22 cellular contexts compared by ENCODE assay signal in the genomic region with DNA sequence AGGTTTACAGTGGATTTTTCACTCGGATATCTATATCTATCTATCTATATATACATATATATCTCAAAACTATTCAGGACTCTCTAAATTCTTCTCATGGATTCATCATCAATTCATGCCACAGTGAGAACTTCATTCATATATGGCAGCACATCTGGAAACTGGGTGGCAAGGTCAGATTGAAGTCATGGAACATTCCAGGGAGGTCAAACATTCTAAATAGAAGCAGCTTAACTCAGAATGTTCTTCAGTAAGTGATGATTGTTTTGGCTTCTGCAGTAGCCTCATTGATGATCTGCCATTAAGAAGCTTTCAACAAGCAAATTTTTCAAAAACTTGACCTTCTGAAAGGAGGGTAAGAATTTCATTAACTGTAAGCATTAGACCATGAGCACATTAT.
"Had no signal": no experiment of that assay in that cellular context is flagged by ENCODE, and none has a peak within 500 bp of the region (broad histone marks: within the 10 kb centered on the region; RNA-seq: fewer than 3 reads in every experiment).

No MANE protein-coding gene starts in this region.

- H3K27ac ChIP-seq: coronary artery, dorsolateral prefrontal cortex, esophagus muscularis mucosa, foreskin keratinocyte, gastrocnemius medialis, heart right ventricle, left lung, lower lobe of right lung had no signal

- FAIRE-seq: endothelial cell of umbilical vein, islet of Langerhans, keratinocyte had no signal

- H3K9me3 ChIP-seq: esophagus muscularis mucosa, gastrocnemius medialis, left lung, lower lobe of right lung had no signal

- H3K4me1 ChIP-seq: foreskin keratinocyte, gastrocnemius medialis, heart right ventricle, left lung, lower lobe of right lung had no signal

- H3K4me3 ChIP-seq: coronary artery, dorsolateral prefrontal cortex, esophagus muscularis mucosa, gastrocnemius medialis, heart right ventricle, left lung, lower lobe of right lung had no signal

- DNase-seq: dermis blood vessel endothelial cell; dorsolateral prefrontal cortex; effector CD4-positive, alpha-beta T cell; effector memory CD4-positive, alpha-beta T cell; foreskin keratinocyte; gastrocnemius medialis; glutamatergic neuron; head of caudate nucleus; heart right ventricle; hippocampal formation; left cardiac atrium; left lung; left ventricle myocardium superior; lower lobe of right lung; mesendoderm; midbrain; naive thymus-derived CD4-positive, alpha-beta T cell had no signal

- H3K36me3 ChIP-seq: esophagus muscularis mucosa, gastrocnemius medialis, heart right ventricle, left lung, lower lobe of right lung had no signal

- H3K27me3 ChIP-seq: dorsolateral prefrontal cortex, esophagus muscularis mucosa, foreskin keratinocyte, gastrocnemius medialis, left lung had no signal
